1 cellular context compared by ENCODE assay signal in genomic region chr17:78488867-78489634, GRCh38.
TF ChIP-seq lines count a peak whose summit lies in the region.

No MANE protein-coding gene starts in this region.

TF ChIP-seq in H1, 55 proteins besides CTCF, POLR2A, EP300 and RAD21 (continued from another document):
- no peak for TF ChIP-seq HDAC2 (IDR thresholded peaks at IDR 0.05; ENCODE audit: borderline replicate concordance in 1 of 2, low read depth in 2 of 2, low read length in 2 of 2)
- no peak for TF ChIP-seq TCF12 (IDR thresholded peaks at IDR 0.05; ENCODE audit: low read depth, low read length)
- no peak for TF ChIP-seq CHD2 (IDR thresholded peaks at IDR 0.05; ENCODE audit: low read length)
- no peak for TF ChIP-seq MAFK (IDR thresholded peaks at IDR 0.05; ENCODE audit: low read depth, low read length)
- no peak for TF ChIP-seq SIX5 (IDR thresholded peaks at IDR 0.05; ENCODE audit: low read depth, low read length)
- TF ChIP-seq EGR1 (IDR thresholded peaks at IDR 0.05; ENCODE audit: borderline replicate concordance, low read depth, low read length) = no peak
TF ChIP-seq in H1: peak in this region for 0.
